Comparison of ENCODE assay signal across 15 cellular contexts in the genomic region with DNA sequence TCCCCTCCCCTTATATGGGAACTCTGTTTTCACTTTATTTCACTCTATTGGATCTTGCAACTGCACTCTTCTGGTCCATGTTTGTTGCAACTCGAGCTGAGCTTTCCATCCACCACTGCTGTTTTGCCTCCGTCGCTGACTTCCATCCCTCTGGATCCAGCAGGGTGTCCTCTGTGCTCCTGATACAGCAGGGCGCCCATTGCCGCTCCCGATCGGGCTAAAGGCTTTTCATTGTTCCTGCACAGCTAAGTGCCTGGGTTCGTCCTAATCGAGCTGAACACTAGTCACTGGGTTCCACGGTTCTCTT. TPM values are rescaled to one million over a fixed set of nuclear protein-coding genes. Genes with fewer than 3 reads are reported as not detected.
A peak's percentile ranks its signal among the peaks of the same experiment; 100 is the strongest.
DNase-seq lines count a peak whose midpoint lies in the region; FAIRE-seq and TF ChIP-seq lines count a peak whose summit lies in the region.
"Had no signal": no experiment of that assay in that cellular context is flagged by ENCODE, and none has a peak within 500 bp of the region (broad histone marks: within the 10 kb centered on the region; RNA-seq: fewer than 3 reads in every experiment).

No MANE protein-coding gene starts in this region.

- no peak overlapping the region for H2BK120ac ChIP-seq in H1 (replicated peaks; ENCODE audit: low read depth, low read length)

- H2BK15ac ChIP-seq in H1 (ENCODE audit: low read length), result peak overlapping the region; percentile 99; the same call in 1 of the 2 replicates

- no peak for TF ChIP-seq RAD21 in H1 (IDR thresholded peaks at IDR 0.05 in 1 of 2, conservative IDR thresholded peaks at IDR 0.05 in 1 of 2; ENCODE audit: low read depth in 2 of 2, low read length in 2 of 2)

- H2BK12ac ChIP-seq in H1 (ENCODE audit: low read depth, low read length), result peak overlapping the region; percentile 69; the same call in 1 of the 2 replicates

- POLR2A ChIA-PET in H1 (lab: Charles Lee; ENCODE audit: partially characterized antibody), result interaction anchor here (0.7 to 4.3 kb wide), 8 partner anchors 8 to 374 kb away, joined by 3 to 31 read pairs (median 10); partner anchors contain the start of genes CCDC117, CHEK2, HSCB and XBP1

- H3K9ac ChIP-seq in HUES6 (ENCODE audit: low read length) (no peak overlapping the region), H1 (replicated peaks in 1 of 4; ENCODE audit: extremely low read depth in 1 of 4, low read depth in 3 of 4, low read length in 3 of 4) (no peak overlapping the region)
- H3K9ac ChIP-seq: BLaER1 had no signal

- no peaks in the 10 kb centered on the region for H3K27me3 Mint-ChIP-seq in T-helper 2 cell treated with Interferon-gamma antibody and Interleukin-4, amounts not matched to agents 5 μg/mL and 100 μg/mL, for 36 hours (ENCODE audit: low read depth)

- H3K4ac ChIP-seq in H1 (replicated peaks; ENCODE audit: insufficient read length, low read depth, low read length), result no peak overlapping the region

- peaks cover 9% of the 10 kb centered on the region for H3K36me3 ChIP-seq in HUES6 (ENCODE audit: control insufficient read depth, insufficient read depth, low read length)
- peaks cover 0 to 7% (median 3%) of the 10 kb centered on the region in 4 experiments; a peak in 3 of 8 replicates for H3K36me3 ChIP-seq in H1 (ENCODE audit: control insufficient read depth in 2 of 4, insufficient read depth in 4 of 4, low read length in 3 of 4)
- peaks cover 0 to 12% (median 2%) of the 10 kb centered on the region in 6 donors for H3K36me3 ChIP-seq in spleen

- TF ChIP-seq POLR2A in H1 (IDR thresholded peaks at IDR 0.05; ENCODE audit: control extremely low read depth in 1 of 2, low read depth in 2 of 2, low read length in 2 of 2), result no peak
- TF ChIP-seq POLR2A in spleen (IDR thresholded peaks at IDR 0.05), result no peak

- peak overlapping the region in 1 of 2 experiments; percentile 51; a peak in 1 of 4 replicates for H3K4me2 ChIP-seq in H1 (ENCODE audit: insufficient read depth in 1 of 2, low read depth in 2 of 2, low read length in 2 of 2)
- H3K4me2 ChIP-seq: BLaER1 had no signal

- H3K36me3 Mint-ChIP-seq in T-helper 2 cell treated with Interferon-gamma antibody and Interleukin-4, amounts not matched to agents 5 μg/mL and 100 μg/mL, for 36 hours (ENCODE audit: low read depth), result no peaks in the 10 kb centered on the region

- H3K9me3 Mint-ChIP-seq in T-helper 2 cell treated with Interferon-gamma antibody and Interleukin-4, amounts not matched to agents 5 μg/mL and 100 μg/mL, for 36 hours, result no peaks in the 10 kb centered on the region
- H3K9me3 Mint-ChIP-seq: CD8-positive, alpha-beta memory T cell had no signal

- H2BK5ac ChIP-seq in H1 (ENCODE audit: low read depth, low read length), result peak overlapping the region; percentile 78; the same call in 1 of the 2 replicates

- peaks cover 15% of the 10 kb centered on the region for H3K4me1 ChIP-seq in HUES6 (ENCODE audit: control insufficient read depth, insufficient read depth, low read length)
- peaks cover 0 to 10% (median 5%) of the 10 kb centered on the region in 4 experiments; a peak in 5 of 7 replicates for H3K4me1 ChIP-seq in H1 (replicated peaks in 1 of 4; ENCODE audit: control insufficient read depth in 3 of 4, insufficient read depth in 4 of 4, low read length in 3 of 4)
- H3K4me1 ChIP-seq in spleen, result peaks cover 0 to 20% (median 12%) of the 10 kb centered on the region in 6 donors
- H3K4me1 ChIP-seq: BLaER1 had no signal

- TF ChIP-seq CTCF in H1 (IDR thresholded peaks at IDR 0.05; ENCODE audit: control extremely low read depth in 1 of 3, insufficient read depth in 1 of 3, low read depth in 1 of 3, low read length in 3 of 3), result no peak
- no peak for TF ChIP-seq CTCF in spleen (IDR thresholded peaks at IDR 0.05 in 8 of 11, conservative IDR thresholded peaks at IDR 0.05 in 3 of 11)

- no peak overlapping the region for H2AK5ac ChIP-seq in H1 (ENCODE audit: low read depth, low read length)

- no peak overlapping the region for H3K27ac Mint-ChIP-seq in T-helper 2 cell treated with Interferon-gamma antibody and Interleukin-4, amounts not matched to agents 5 μg/mL and 100 μg/mL, for 36 hours

- H3K4me3 Mint-ChIP-seq in T-helper 2 cell treated with Interferon-gamma antibody and Interleukin-4, amounts not matched to agents 5 μg/mL and 100 μg/mL, for 36 hours, result no peak overlapping the region
- H3K4me3 Mint-ChIP-seq: CD8-positive, alpha-beta memory T cell had no signal

- H3K79me1 ChIP-seq in H1 (ENCODE audit: low read depth, low read length), result no peaks in the 10 kb centered on the region

- H3K4me3 ChIP-seq in HUES6 (ENCODE audit: low read depth, low read length) (no peak overlapping the region), H1 (ENCODE audit: extremely low read depth in 1 of 4, insufficient read depth in 2 of 4, low read depth in 3 of 4, low read length in 4 of 4) (no peak overlapping the region), spleen (no peak overlapping the region)
- H3K4me3 ChIP-seq: BLaER1 had no signal

- H3K79me2 ChIP-seq in H1 (ENCODE audit: control insufficient read depth in 1 of 2, insufficient read depth in 2 of 2, low read length in 2 of 2), result no peaks in the 10 kb centered on the region

- no peak overlapping the region for H4K8ac ChIP-seq in H1 (ENCODE audit: extremely low read depth, insufficient read depth, low read length)

- intact Hi-C loops in spleen (cut with DNase I; ENCODE audit: low total_unique reads), result no loop called here

- H3K27me3 ChIP-seq in HUES6 (ENCODE audit: control insufficient read depth, insufficient read depth, low read length) (no peaks in the 10 kb centered on the region), H1 (replicated peaks in 1 of 4; ENCODE audit: control insufficient read depth in 3 of 4, extremely low read depth in 1 of 4, insufficient read depth in 3 of 4, low read length in 3 of 4) (no peaks in the 10 kb centered on the region), spleen (replicated peaks in 1 of 7) (no peaks in the 10 kb centered on the region)
- H3K27me3 ChIP-seq: BLaER1 had no signal

- no peak overlapping the region for H4K5ac ChIP-seq in H1 (ENCODE audit: insufficient read length, low read depth, low read length)

- H3K56ac ChIP-seq in H1 (replicated peaks; ENCODE audit: insufficient read length, low read depth, low read length), result no peak overlapping the region

- H3K4me1 Mint-ChIP-seq in T-helper 2 cell treated with Interferon-gamma antibody and Interleukin-4, amounts not matched to agents 5 μg/mL and 100 μg/mL, for 36 hours (ENCODE audit: low read depth), result peaks cover 8% of the 10 kb centered on the region
- H3K4me1 Mint-ChIP-seq: CD8-positive, alpha-beta memory T cell had no signal

- no peaks in the 10 kb centered on the region for H4K20me1 ChIP-seq in H1 (replicated peaks in 1 of 2; ENCODE audit: control insufficient read depth in 1 of 2, insufficient read depth in 2 of 2, low read length in 2 of 2)
- H4K20me1 ChIP-seq: BLaER1 had no signal

- H4K91ac ChIP-seq in H1 (replicated peaks; ENCODE audit: insufficient read length, low read length), result peak overlapping the region; percentile 29

- DNase-seq in NCI-H146 (lab: John Stamatoyannopoulos, UW), result peak; percentile 26
- no peak for DNase-seq in NCI-H146 treated with DMSO at 0.1 percent for 48 hours (lab: John Stamatoyannopoulos, UW; ENCODE audit: unreplicated experiment)
- no peak for DNase-seq in H1 (ENCODE audit: low read depth in 1 of 2, low spot score in 2 of 2)
- peak; percentile 23 for DNase-seq in spleen
- DNase-seq in D341Med (ENCODE audit: low spot score), result no peak
- DNase-seq in NCI-H2171 (lab: John Stamatoyannopoulos, UW), result no peak
- no peak for DNase-seq in T-helper 2 cell treated with Interferon-gamma antibody and Interleukin-4, amounts not matched to agents 5 μg/mL and 100 μg/mL, for 36 hours (ENCODE audit: low spot score)
- DNase-seq: Caco-2; CD8-positive, alpha-beta memory T cell had no signal

- CTCF ChIA-PET in H1 (lab: Charles Lee; ENCODE audit: partially characterized antibody), result interaction anchor here (1.0 to 2.1 kb wide), 4 partner anchors 12 to 278 kb away, joined by 3 to 6 read pairs (median 5); partner anchors contain the start of gene CCDC117

- peak overlapping the region; percentile 56; the same call in 1 of the 2 replicates for H3K18ac ChIP-seq in H1 (ENCODE audit: extremely low read depth, low read length)

- no peaks in the 10 kb centered on the region for H3K23me2 ChIP-seq in H1 (ENCODE audit: low read depth, low read length)

- peaks cover 11% of the 10 kb centered on the region for H3K9me3 ChIP-seq in HUES6 (ENCODE audit: control insufficient read depth, insufficient read depth, low read depth, low read length)
- H3K9me3 ChIP-seq in H1 (ENCODE audit: insufficient read depth in 2 of 2, low read depth in 1 of 2, low read length in 1 of 2), result peaks cover 6 to 8% of the 10 kb centered on the region in 2 experiments; a peak in 3 of 4 replicates
- H3K9me3 ChIP-seq in spleen, result no peaks in the 10 kb centered on the region
- H3K9me3 ChIP-seq: BLaER1, Caco-2 had no signal

- H2BK20ac ChIP-seq in H1 (ENCODE audit: low read length), result peak overlapping the region; percentile 98; the same call in 1 of the 2 replicates

- no peak for FAIRE-seq in H1 (lab: Jason Lieb, UNC)
- FAIRE-seq: G401.6, GM12891, HepG2 had no signal

- H3K27ac ChIP-seq in HUES6 (ENCODE audit: low read depth, low read length), result peak overlapping the region; percentile 58; the same call in 1 of the 2 replicates
- no peak overlapping the region; the same call in 1 of the 2 replicates for H3K27ac ChIP-seq in H1 (ENCODE audit: low read depth, low read length)
- H3K27ac ChIP-seq in spleen, result no peak overlapping the region
- H3K27ac ChIP-seq: 22Rv1, BLaER1 had no signal

- no peak overlapping the region for H2AFZ ChIP-seq in H1 (ENCODE audit: low read length)

- H3K23ac ChIP-seq in H1 (ENCODE audit: insufficient read length), result no peak overlapping the region

- H3K14ac ChIP-seq in H1 (ENCODE audit: insufficient read length), result no peak overlapping the region

- no peak for TF ChIP-seq EP300 in H1 (IDR thresholded peaks at IDR 0.05; ENCODE audit: borderline replicate concordance in 1 of 2, low read depth in 2 of 2, low read length in 2 of 2)

- WGBS in H1 (ENCODE audit: extremely low coverage in 1 of 2, insufficient coverage in 1 of 2, insufficient read length in 1 of 2, insufficient replicate concordance in 2 of 2, low coverage in 1 of 2, low lambda C conversion rate in 2 of 2, missing lambda C conversion rate in 1 of 2), 2 experiments, result 93% methylated on average over 10 of the region's 10 CpGs; no CpG with 5 or more reads in 1 of the 2 experiments
- 93 to 96% (median 95%) methylated on average over 10 of the region's 10 CpGs for WGBS in spleen, 5 donors

RNA-seq across cellular contexts. Expression of gene CCDC117, which starts 11.1 kb away (rescaled TPM):
- total RNA-seq in H1 (2021; fragmentation: NEBNext Ultra II Directional; extraction: Animal tissue kit (Norgen Biotek cat#: 25700)), result 40.4 and 43.1 TPM in 2 replicates
- polyA plus RNA-seq in H1 (2011; rRNA removed) (5.9 and 9.1 TPM in 2 replicates), spleen (10 to 100 TPM in 1 of 3 donors, 1 to 10 TPM in 2; 6.6 to 10.4 (median 9.7) TPM)
- polyA plus RNA-seq in H1 (2011; cell fraction: cytosol; rRNA removed), result 14.7 TPM
- polyA plus RNA-seq in H1 (2011; cell fraction: nucleus; rRNA removed), result 3.4 TPM
- polyA plus RNA-seq in H1 (2012, experiment 1 of 2), result 15.2 to 44.0 TPM (median 17.7 TPM) in 4 replicates
- polyA plus RNA-seq in H1 (2012, experiment 2 of 2), result 5.5 TPM
- 21.7 TPM for polyA plus RNA-seq in H1 (2013, experiment 1 of 2)
- 23.0 TPM for polyA plus RNA-seq in H1 (2013, experiment 2 of 2)
- 8.2 and 8.8 TPM in 2 replicates for polyA minus RNA-seq in H1 (2011; rRNA and poly(A)+ RNA removed)
- polyA minus RNA-seq in H1 (2011; cell fraction: cytosol; rRNA and poly(A)+ RNA removed), result 14.6 TPM
- polyA minus RNA-seq in H1 (2011; cell fraction: nucleus; rRNA and poly(A)+ RNA removed), result 10.3 TPM
- 10 to 100 TPM; 15.0 to 33.0 (median 25.3) TPM for total RNA-seq in spleen

RNA-seq across cellular contexts. Expression of gene HSCB, which starts 19.6 kb away (rescaled TPM):
- 15.4 and 16.6 TPM in 2 replicates for total RNA-seq in H1 (2021; fragmentation: NEBNext Ultra II Directional; extraction: Animal tissue kit (Norgen Biotek cat#: 25700))
- polyA plus RNA-seq in H1 (2011; rRNA removed), result 14.7 and 16.1 TPM in 2 replicates
- 16.7 TPM for polyA plus RNA-seq in H1 (2011; cell fraction: cytosol; rRNA removed)
- polyA plus RNA-seq in H1 (2011; cell fraction: nucleus; rRNA removed), result 8.7 TPM
- 14.1 to 21.6 TPM (median 18.6 TPM) in 4 replicates for polyA plus RNA-seq in H1 (2012, experiment 1 of 2)
- polyA plus RNA-seq in H1 (2012, experiment 2 of 2), result 11.8 TPM
- 16.3 TPM for polyA plus RNA-seq in H1 (2013, experiment 1 of 2)
- polyA plus RNA-seq in H1 (2013, experiment 2 of 2), result 15.3 TPM
- 4.6 and 6.5 TPM in 2 replicates for polyA minus RNA-seq in H1 (2011; rRNA and poly(A)+ RNA removed)
- 2.5 TPM for polyA minus RNA-seq in H1 (2011; cell fraction: cytosol; rRNA and poly(A)+ RNA removed)
- 10.3 TPM for polyA minus RNA-seq in H1 (2011; cell fraction: nucleus; rRNA and poly(A)+ RNA removed)
- total RNA-seq in spleen, result 10 to 100 TPM; 13.5 to 24.5 (median 17.2) TPM
- polyA plus RNA-seq in spleen, result 10 to 100 TPM; 24.8 to 26.6 (median 26.2) TPM

RNA-seq across cellular contexts. Expression of gene CHEK2, which starts 19.8 kb away (rescaled TPM):
- total RNA-seq in H1 (2021; fragmentation: NEBNext Ultra II Directional; extraction: Animal tissue kit (Norgen Biotek cat#: 25700)), result 73.8 and 74.9 TPM in 2 replicates
- polyA plus RNA-seq in H1 (2011; rRNA removed), result 89.5 and 109 TPM in 2 replicates
- 104 TPM for polyA plus RNA-seq in H1 (2011; cell fraction: cytosol; rRNA removed)
- 41.4 TPM for polyA plus RNA-seq in H1 (2011; cell fraction: nucleus; rRNA removed)
- polyA plus RNA-seq in H1 (2012, experiment 1 of 2), result 55.1 to 84.8 TPM (median 62.8 TPM) in 4 replicates
- polyA plus RNA-seq in H1 (2012, experiment 2 of 2), result 52.9 TPM
- 58.8 TPM for polyA plus RNA-seq in H1 (2013, experiment 1 of 2)
- polyA plus RNA-seq in H1 (2013, experiment 2 of 2), result 56.1 TPM
- polyA minus RNA-seq in H1 (2011; rRNA and poly(A)+ RNA removed), result 56.5 and 69.5 TPM in 2 replicates
- polyA minus RNA-seq in H1 (2011; cell fraction: cytosol; rRNA and poly(A)+ RNA removed), result 63.6 TPM
- polyA minus RNA-seq in H1 (2011; cell fraction: nucleus; rRNA and poly(A)+ RNA removed), result 41.2 TPM
- 10 to 100 TPM in 4 of 7 donors, 1 to 10 TPM in 3; 8.1 to 18.9 (median 10.6) TPM for total RNA-seq in spleen
- polyA plus RNA-seq in spleen, result 10 to 100 TPM; 17.4 to 21.2 (median 19.8) TPM

RNA-seq across cellular contexts. Expression of gene XBP1, which starts 39.0 kb away (rescaled TPM):
- total RNA-seq in H1 (2021; fragmentation: NEBNext Ultra II Directional; extraction: Animal tissue kit (Norgen Biotek cat#: 25700)), result 128 and 131 TPM in 2 replicates
- polyA plus RNA-seq in H1 (2011; rRNA removed) (76.3 and 99.8 TPM in 2 replicates), spleen (10 to 100 TPM; 26.8 to 53.8 (median 47.0) TPM)
- 84.1 TPM for polyA plus RNA-seq in H1 (2011; cell fraction: cytosol; rRNA removed)
- polyA plus RNA-seq in H1 (2011; cell fraction: nucleus; rRNA removed), result 85.0 TPM
- polyA plus RNA-seq in H1 (2012, experiment 1 of 2), result 77.8 to 88.7 TPM (median 84.7 TPM) in 4 replicates
- polyA plus RNA-seq in H1 (2012, experiment 2 of 2), result 117 TPM
- 162 TPM for polyA plus RNA-seq in H1 (2013, experiment 1 of 2)
- polyA plus RNA-seq in H1 (2013, experiment 2 of 2), result 173 TPM
- polyA minus RNA-seq in H1 (2011; rRNA and poly(A)+ RNA removed), result 195 and 221 TPM in 2 replicates
- 84.3 TPM for polyA minus RNA-seq in H1 (2011; cell fraction: cytosol; rRNA and poly(A)+ RNA removed)
- 63.4 TPM for polyA minus RNA-seq in H1 (2011; cell fraction: nucleus; rRNA and poly(A)+ RNA removed)
- total RNA-seq in spleen, result 100 to 1,000 TPM; 136 to 703 (median 251) TPM

Comparison
In these comparisons a context has a peak if more than half of its experiments do, and no peak if none do; other contexts are left out.
1. DNase-seq: peak in NCI-H146 (single experiment) and spleen (single experiment); none in NCI-H146 treated with DMSO at 0.1 percent for 48 hours (single experiment), H1 (0 of 2), D341Med (single experiment), NCI-H2171 (single experiment) and T-helper 2 cell treated with Interferon-gamma antibody and Interleukin-4, amounts not matched to agents 5 μg/mL and 100 μg/mL, for 36 hours (single experiment).